8 cellular contexts compared by ENCODE assay signal in genomic region chr2:27212626-27213471, GRCh38. TPM values are rescaled to one million over a fixed set of nuclear protein-coding genes. Genes with fewer than 3 reads are reported as not detected.
DNase-seq lines count a peak whose midpoint lies in the region; ATAC-seq, FAIRE-seq and TF ChIP-seq lines count a peak whose summit lies in the region.

No MANE protein-coding gene starts in this region.

- DNase-seq in Right ventricle myocardium inferior (ENCODE audit: missing footprints): no peak
- no peak for DNase-seq in cardiac septum (ENCODE audit: low spot score)
- DNase-seq in RCC 7860 (ENCODE audit: low spot score): peak; percentile 27
- peak; percentile 39 for DNase-seq in astrocyte of the cerebellum (ENCODE audit: low read depth)
- no peak for DNase-seq in GM19240 (ENCODE audit: insufficient read length, low spot score)

- peak; percentile 7 for ATAC-seq in Right ventricle myocardium inferior
- ATAC-seq in HG03139 (IDR thresholded peaks at IDR 0.05; ENCODE audit: unreplicated experiment): peak; percentile 9
- peak; percentile 67 for ATAC-seq in stimulated activated memory B cell treated with anti-CD40 and anti-IgM and Interleukin-4, amounts not matched to agents 10 μg/mL and 1 μg/mL and 100 μg/mL, for 72 hours

- H3K9ac ChIP-seq in iPS-20b (ENCODE audit: low read depth, low read length): peak overlapping the region; percentile 96

- H3K4me3 Mint-ChIP-seq in stimulated activated memory B cell treated with anti-CD40 and anti-IgM and Interleukin-4, amounts not matched to agents 10 μg/mL and 1 μg/mL and 100 μg/mL, for 72 hours: peak overlapping the region; percentile 100

- H3K36me3 Mint-ChIP-seq in stimulated activated memory B cell treated with anti-CD40 and anti-IgM and Interleukin-4, amounts not matched to agents 10 μg/mL and 1 μg/mL and 100 μg/mL, for 72 hours: peaks cover 27% of the 10 kb centered on the region

- no peaks in the 10 kb centered on the region for H3K9me3 ChIP-seq in iPS-20b (ENCODE audit: insufficient read depth, low read depth, low read length)

- peaks cover 8% of the 10 kb centered on the region; the same call in 1 of the 2 replicates for H3K4me1 ChIP-seq in iPS-20b (ENCODE audit: insufficient read depth, low read length)

- intact Hi-C loops in Right ventricle myocardium inferior (cut with DNase I) (loop anchor here (5.0 kb wide), 2 partner anchors 159 to 241 kb away; partner anchors contain the start of genes EIF2B4, MAPRE3 and SNX17), cardiac septum (cut with DNase I) (loop anchor here (2.0 to 5.0 kb wide), 3 partner anchors 78 to 158 kb away; partner anchors contain the start of genes EIF2B4, PREB and SNX17)

- peaks cover 53% of the 10 kb centered on the region for H3K4me1 Mint-ChIP-seq in stimulated activated memory B cell treated with anti-CD40 and anti-IgM and Interleukin-4, amounts not matched to agents 10 μg/mL and 1 μg/mL and 100 μg/mL, for 72 hours

- no peaks in the 10 kb centered on the region for H3K27me3 ChIP-seq in iPS-20b (ENCODE audit: insufficient read depth, low read length)

- no peaks in the 10 kb centered on the region for H3K9me3 Mint-ChIP-seq in stimulated activated memory B cell treated with anti-CD40 and anti-IgM and Interleukin-4, amounts not matched to agents 10 μg/mL and 1 μg/mL and 100 μg/mL, for 72 hours

- H3K27ac ChIP-seq in iPS-20b (ENCODE audit: low read length): peak overlapping the region; percentile 81

- H3K4me3 ChIP-seq in astrocyte of the cerebellum (ENCODE audit: low read depth, low read length): peak overlapping the region; percentile 76
- peak overlapping the region; percentile 87 for H3K4me3 ChIP-seq in iPS-20b (ENCODE audit: low read length)

- no peak for FAIRE-seq in RCC 7860 (lab: Jason Lieb, UNC)

- H3K27ac Mint-ChIP-seq in stimulated activated memory B cell treated with anti-CD40 and anti-IgM and Interleukin-4, amounts not matched to agents 10 μg/mL and 1 μg/mL and 100 μg/mL, for 72 hours: peak overlapping the region; percentile 100

- peaks cover 50% of the 10 kb centered on the region for H3K36me3 ChIP-seq in iPS-20b (ENCODE audit: insufficient read depth, low read depth, low read length)

- no peak for TF ChIP-seq CTCF in astrocyte of the cerebellum (IDR thresholded peaks at IDR 0.05; ENCODE audit: low read depth, low read length, missing control alignments)

- in situ Hi-C loops in astrocyte of the cerebellum (cut with HindIII; ENCODE audit: low sequenced_read_pairs): no loop called here

- no peaks in the 10 kb centered on the region for H3K27me3 Mint-ChIP-seq in stimulated activated memory B cell treated with anti-CD40 and anti-IgM and Interleukin-4, amounts not matched to agents 10 μg/mL and 1 μg/mL and 100 μg/mL, for 72 hours

RNA-seq across cellular contexts. Expression of gene SLC5A6, which starts 0.8 kb away (rescaled TPM):
- 12.3 TPM for total RNA-seq in Right ventricle myocardium inferior
- total RNA-seq in cardiac septum: 11.4 TPM

RNA-seq across cellular contexts. Expression of gene ATRAID, which starts 1.0 kb away (rescaled TPM):
- 115 TPM for total RNA-seq in Right ventricle myocardium inferior
- 131 TPM for total RNA-seq in cardiac septum

RNA-seq across cellular contexts. Expression of gene CAD, which starts 4.3 kb away (rescaled TPM):
- total RNA-seq in Right ventricle myocardium inferior (9.4 TPM), cardiac septum (11.0 TPM)

RNA-seq across cellular contexts. Expression of gene SLC30A3, which starts 50.0 kb away (rescaled TPM):
- total RNA-seq in Right ventricle myocardium inferior: 10.1 TPM
- total RNA-seq in cardiac septum: 10.2 TPM

Comparison
In these comparisons a context has a peak if more than half of its experiments do, and no peak if none do; other contexts are left out.
1. ATAC-seq: peak in every context shown above with its lines; median percentile 67 in stimulated activated memory B cell treated with anti-CD40 and anti-IgM and Interleukin-4, amounts not matched to agents 10 μg/mL and 1 μg/mL and 100 μg/mL, for 72 hours; 9 in HG03139; 7 in Right ventricle myocardium inferior.
2. DNase-seq: peak in RCC 7860 (single experiment) and astrocyte of the cerebellum (single experiment); none in Right ventricle myocardium inferior (single experiment), cardiac septum (single experiment) and GM19240 (single experiment).